23 cellular contexts compared by ENCODE assay signal in the genomic region with DNA sequence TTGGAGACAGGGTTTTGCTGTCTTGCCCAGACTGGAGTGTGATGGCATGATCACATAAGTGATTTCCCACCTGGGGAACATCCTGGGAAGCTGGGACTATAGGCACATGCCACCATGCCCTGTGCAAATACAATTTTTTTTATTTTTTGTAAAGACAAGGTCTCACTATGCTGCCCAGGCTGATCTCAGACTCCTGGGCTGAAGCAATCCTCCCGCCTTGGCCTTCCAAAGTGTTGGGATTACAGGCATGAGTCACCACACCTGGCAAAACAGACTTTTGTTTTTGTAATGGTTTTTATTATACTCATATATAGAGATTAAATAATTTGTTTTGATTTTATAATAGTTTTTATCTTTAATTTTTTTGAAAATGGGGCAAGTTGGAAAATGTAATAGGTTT. TPM values are rescaled to one million over a fixed set of nuclear protein-coding genes. Genes with fewer than 3 reads are reported as not detected.
"Had no signal": no experiment of that assay in that cellular context is flagged by ENCODE, and none has a peak within 500 bp of the region (broad histone marks: within the 10 kb centered on the region; RNA-seq: fewer than 3 reads in every experiment).

No MANE protein-coding gene starts in this region.

- H3K36me3 ChIP-seq: ovary had no signal

- H3K4me3 ChIP-seq: gastroesophageal sphincter, heart left ventricle, ovary, psoas muscle, skin epidermis, stomach had no signal

- H3K27me3 ChIP-seq: gastroesophageal sphincter, heart left ventricle, ovary, stomach had no signal

- H3K9me3 ChIP-seq: gastroesophageal sphincter, heart left ventricle, ovary, psoas muscle, stomach had no signal

- DNase-seq: activated CD4-positive, alpha-beta memory T cell treated with anti-CD3 and anti-CD28 coated beads, Interleukin-2, amount 10 ng/mL, durations not matched to agents 7 days and 5 days; activated CD4-positive, alpha-beta T cell treated with anti-CD3 and anti-CD28 coated beads for 48 hours; activated CD4-positive, CD25-positive, alpha-beta regulatory T cell; activated CD8-positive, alpha-beta memory T cell treated with anti-CD3 and anti-CD28 coated beads, Interleukin-2, amount 10 ng/mL, durations not matched to agents 7 days and 5 days; activated naive CD4-positive, alpha-beta T cell; activated naive CD8-positive, alpha-beta T cell treated with anti-CD3 and anti-CD28 coated beads for 36 hours; activated T-cell treated with anti-CD3 and anti-CD28 coated beads, Interleukin-2, amount 50 U/mL, for 1 hour; anterior cingulate cortex; effector CD8-positive, alpha-beta T cell; heart left ventricle; kidney glomerular epithelial cell; left ventricle myocardium superior; natural killer cell; ovary; psoas muscle; right cardiac atrium; stimulated activated CD4-positive, alpha-beta T cell treated with anti-CD3 and anti-CD28 coated beads, Interleukin-15, amount 100 ng/mL, for 24 hours; stimulated activated CD4-positive, alpha-beta T cell treated with anti-CD3 and anti-CD28 coated beads, Interleukin-2, amount 100 ng/mL, for 48 hours; stomach; T-helper 1 cell; T1000 had no signal

RNA-seq across cellular contexts. Expression of a gene that starts 46.4 kb away (rescaled TPM):
- total RNA-seq: natural killer cell had no signal
